In the genomic region with DNA sequence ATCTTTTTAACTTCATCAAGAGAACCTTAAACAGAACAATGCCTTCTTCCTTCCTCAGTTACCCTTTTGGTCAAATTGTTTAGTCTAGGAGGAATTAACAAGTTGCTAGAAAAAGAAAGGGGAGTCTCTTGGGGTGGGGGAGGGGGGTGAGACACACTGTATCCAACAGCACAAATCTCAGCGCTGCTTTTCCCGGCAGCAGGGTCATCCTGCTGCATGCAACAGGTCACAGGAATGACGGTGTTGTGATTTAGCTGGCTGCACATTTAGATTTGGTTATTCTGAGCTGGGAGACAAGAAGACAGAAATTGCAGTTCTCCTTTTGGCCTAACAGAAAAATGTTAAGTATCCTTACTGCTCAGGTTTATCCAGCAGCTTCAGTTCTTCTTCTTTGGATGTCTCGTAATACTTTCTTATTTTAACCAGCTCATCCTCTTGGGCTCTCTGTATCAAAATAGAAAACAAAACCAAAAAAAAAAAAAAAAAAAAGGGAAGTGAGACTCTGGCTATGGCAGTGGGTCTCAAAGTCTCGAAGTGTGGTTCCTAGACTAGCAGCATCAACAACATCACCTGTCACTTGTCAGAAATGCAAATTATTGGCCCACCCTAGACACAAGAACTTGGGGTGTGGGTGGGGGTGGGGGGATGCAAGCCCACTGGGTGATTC, we compare ENCODE assay signal across 10 cellular contexts.
DNase-seq lines count a peak whose midpoint lies in the region; ATAC-seq and TF ChIP-seq lines count a peak whose summit lies in the region.
"Had no signal": no experiment of that assay in that cellular context is flagged by ENCODE, and none has a peak within 500 bp of the region (broad histone marks: within the 10 kb centered on the region; RNA-seq: fewer than 3 reads in every experiment).

No MANE protein-coding gene starts in this region.

- H3K4me3 ChIP-seq in GM06990 (replicated peaks; ENCODE audit: low read depth, low read length): peak overlapping the region; percentile 34
- no peak overlapping the region for H3K4me3 ChIP-seq in CD8-positive, alpha-beta T cell (ENCODE audit: low read depth, low read length)
- H3K4me3 ChIP-seq: heart right ventricle had no signal

- POLR2A ChIA-PET in CD8-positive, alpha-beta T cell (lab: Charles Lee): no interaction called here

- CTCF ChIA-PET in CD8-positive, alpha-beta T cell (lab: Charles Lee): no interaction called here

- no peak overlapping the region for H3K27ac Mint-ChIP-seq in CD8-positive, alpha-beta T cell
- H3K27ac Mint-ChIP-seq: T-helper 1 cell treated with Interleukin-12 subunit alpha and Interleukin-12 subunit beta and Interleukin-4 antibody, amounts not matched to agents 30 μg/mL and 1 μg/mL, for 36 hours had no signal

- intact Hi-C loops in left ventricle myocardium superior (cut with micrococcal nuclease): no loop called here
- intact Hi-C loops in CD8-positive, alpha-beta T cell (cut with DNase I, micrococcal nuclease): no loop called here

- DNase-seq in GM06990 (ENCODE audit: extremely low read depth, insufficient read length) (peak; percentile 72), left ventricle myocardium superior (no peak), NCI-H2107 treated with DMSO at 0.1 percent for 48 hours (lab: John Stamatoyannopoulos, UW; ENCODE audit: unreplicated experiment) (no peak)
- DNase-seq in activated naive CD4-positive, alpha-beta T cell (lab: John Stamatoyannopoulos, UW): no peak
- no peak for DNase-seq in CD8-positive, alpha-beta T cell
- DNase-seq in effector CD4-positive, alpha-beta T cell: no peak
- DNase-seq: heart right ventricle had no signal

- TF ChIP-seq CTCF in GM06990 (IDR thresholded peaks at IDR 0.05; ENCODE audit: insufficient read depth, low read length, poor library complexity, severe bottlenecking): no peak
- TF ChIP-seq CTCF in CD8-positive, alpha-beta T cell (IDR thresholded peaks at IDR 0.05): no peak

- H3K4me1 Mint-ChIP-seq in CD8-positive, alpha-beta T cell (ENCODE audit: low read depth): no peaks in the 10 kb centered on the region

- no peak overlapping the region for H3K27ac ChIP-seq in CD8-positive, alpha-beta T cell (ENCODE audit: low read depth, low read length)

- no peaks in the 10 kb centered on the region for H3K27me3 Mint-ChIP-seq in CD8-positive, alpha-beta T cell (ENCODE audit: low read depth)

- H3K4me1 ChIP-seq in CD8-positive, alpha-beta T cell (ENCODE audit: insufficient read depth, low read length): no peaks in the 10 kb centered on the region

- H3K27me3 ChIP-seq in GM06990 (replicated peaks; ENCODE audit: control insufficient read depth, insufficient read depth, low read length): no peaks in the 10 kb centered on the region
- no peaks in the 10 kb centered on the region for H3K27me3 ChIP-seq in CD8-positive, alpha-beta T cell (ENCODE audit: insufficient read depth, low read length)
- H3K27me3 ChIP-seq: heart right ventricle had no signal

- peak; percentile 75 for ATAC-seq in GM21528 (IDR thresholded peaks at IDR 0.05; ENCODE audit: low FRiP score, unreplicated experiment)
- ATAC-seq in HG03571 (IDR thresholded peaks at IDR 0.05; ENCODE audit: unreplicated experiment): peak; percentile 81
- peak; percentile 50 for ATAC-seq in left ventricle myocardium superior
- ATAC-seq in CD8-positive, alpha-beta T cell: no peak

- no peak overlapping the region for H3K4me3 Mint-ChIP-seq in CD8-positive, alpha-beta T cell
- H3K4me3 Mint-ChIP-seq: T-helper 1 cell treated with Interleukin-12 subunit alpha and Interleukin-12 subunit beta and Interleukin-4 antibody, amounts not matched to agents 30 μg/mL and 1 μg/mL, for 36 hours had no signal

- no peaks in the 10 kb centered on the region for H3K9me3 Mint-ChIP-seq in CD8-positive, alpha-beta T cell
- H3K9me3 Mint-ChIP-seq: T-helper 1 cell treated with Interleukin-12 subunit alpha and Interleukin-12 subunit beta and Interleukin-4 antibody, amounts not matched to agents 30 μg/mL and 1 μg/mL, for 36 hours had no signal

- no peaks in the 10 kb centered on the region for H3K9me3 ChIP-seq in CD8-positive, alpha-beta T cell (ENCODE audit: low read length)
- H3K9me3 ChIP-seq: heart right ventricle had no signal

- no peaks in the 10 kb centered on the region for H3K36me3 ChIP-seq in GM06990 (ENCODE audit: control insufficient read depth, insufficient read depth, low read length)
- H3K36me3 ChIP-seq in CD8-positive, alpha-beta T cell (ENCODE audit: insufficient read depth, low read length): no peaks in the 10 kb centered on the region
- H3K36me3 ChIP-seq: heart right ventricle had no signal

- no peaks in the 10 kb centered on the region for H3K36me3 Mint-ChIP-seq in CD8-positive, alpha-beta T cell
